ENCODE assay signal across 1 cellular context in genomic region chr5:43040287-43041098, GRCh38.
TF ChIP-seq lines count a peak whose summit lies in the region.

Gene ANXA2R, minus strand, starts transcription at chr5:43040319. Its CDS starts 273 bp downstream, at chr5:43040046.

TF ChIP-seq in GM12878, 131 proteins besides CTCF, POLR2A, EP300 and RAD21 (continued from another document and continues in another):
- peak; percentile 9; the same call in 1 of the 2 replicates for TF ChIP-seq ZBTB40 (IDR thresholded peaks at IDR 0.05; ENCODE audit: borderline replicate concordance)
- no peak for TF ChIP-seq LARP7 (IDR thresholded peaks at IDR 0.05)
- peak; percentile 84 to 88 for TF ChIP-seq BHLHE40 (IDR thresholded peaks at IDR 0.05; ENCODE audit: borderline replicate concordance in 1 of 2, low read depth in 2 of 2, low read length in 1 of 2)
- TF ChIP-seq, protein P1, sequence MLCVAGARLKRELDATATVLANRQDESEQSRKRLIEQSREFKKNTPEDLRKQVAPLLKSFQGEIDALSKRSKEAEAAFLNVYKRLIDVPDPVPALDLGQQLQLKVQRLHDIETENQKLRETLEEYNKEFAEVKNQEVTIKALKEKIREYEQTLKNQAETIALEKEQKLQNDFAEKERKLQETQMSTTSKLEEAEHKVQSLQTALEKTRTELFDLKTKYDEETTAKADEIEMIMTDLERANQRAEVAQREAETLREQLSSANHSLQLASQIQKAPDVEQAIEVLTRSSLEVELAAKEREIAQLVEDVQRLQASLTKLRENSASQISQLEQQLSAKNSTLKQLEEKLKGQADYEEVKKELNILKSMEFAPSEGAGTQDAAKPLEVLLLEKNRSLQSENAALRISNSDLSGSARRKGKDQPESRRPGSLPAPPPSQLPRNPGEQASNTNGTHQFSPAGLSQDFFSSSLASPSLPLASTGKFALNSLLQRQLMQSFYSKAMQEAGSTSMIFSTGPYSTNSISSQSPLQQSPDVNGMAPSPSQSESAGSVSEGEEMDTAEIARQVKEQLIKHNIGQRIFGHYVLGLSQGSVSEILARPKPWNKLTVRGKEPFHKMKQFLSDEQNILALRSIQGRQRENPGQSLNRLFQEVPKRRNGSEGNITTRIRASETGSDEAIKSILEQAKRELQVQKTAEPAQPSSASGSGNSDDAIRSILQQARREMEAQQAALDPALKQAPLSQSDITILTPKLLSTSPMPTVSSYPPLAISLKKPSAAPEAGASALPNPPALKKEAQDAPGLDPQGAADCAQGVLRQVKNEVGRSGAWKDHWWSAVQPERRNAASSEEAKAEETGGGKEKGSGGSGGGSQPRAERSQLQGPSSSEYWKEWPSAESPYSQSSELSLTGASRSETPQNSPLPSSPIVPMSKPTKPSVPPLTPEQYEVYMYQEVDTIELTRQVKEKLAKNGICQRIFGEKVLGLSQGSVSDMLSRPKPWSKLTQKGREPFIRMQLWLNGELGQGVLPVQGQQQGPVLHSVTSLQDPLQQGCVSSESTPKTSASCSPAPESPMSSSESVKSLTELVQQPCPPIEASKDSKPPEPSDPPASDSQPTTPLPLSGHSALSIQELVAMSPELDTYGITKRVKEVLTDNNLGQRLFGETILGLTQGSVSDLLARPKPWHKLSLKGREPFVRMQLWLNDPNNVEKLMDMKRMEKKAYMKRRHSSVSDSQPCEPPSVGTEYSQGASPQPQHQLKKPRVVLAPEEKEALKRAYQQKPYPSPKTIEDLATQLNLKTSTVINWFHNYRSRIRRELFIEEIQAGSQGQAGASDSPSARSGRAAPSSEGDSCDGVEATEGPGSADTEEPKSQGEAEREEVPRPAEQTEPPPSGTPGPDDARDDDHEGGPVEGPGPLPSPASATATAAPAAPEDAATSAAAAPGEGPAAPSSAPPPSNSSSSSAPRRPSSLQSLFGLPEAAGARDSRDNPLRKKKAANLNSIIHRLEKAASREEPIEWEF (IDR thresholded peaks at IDR 0.05; ENCODE audit: insufficient replicate concordance, low read depth, low read length) = no peak
- TF ChIP-seq, protein P2, sequence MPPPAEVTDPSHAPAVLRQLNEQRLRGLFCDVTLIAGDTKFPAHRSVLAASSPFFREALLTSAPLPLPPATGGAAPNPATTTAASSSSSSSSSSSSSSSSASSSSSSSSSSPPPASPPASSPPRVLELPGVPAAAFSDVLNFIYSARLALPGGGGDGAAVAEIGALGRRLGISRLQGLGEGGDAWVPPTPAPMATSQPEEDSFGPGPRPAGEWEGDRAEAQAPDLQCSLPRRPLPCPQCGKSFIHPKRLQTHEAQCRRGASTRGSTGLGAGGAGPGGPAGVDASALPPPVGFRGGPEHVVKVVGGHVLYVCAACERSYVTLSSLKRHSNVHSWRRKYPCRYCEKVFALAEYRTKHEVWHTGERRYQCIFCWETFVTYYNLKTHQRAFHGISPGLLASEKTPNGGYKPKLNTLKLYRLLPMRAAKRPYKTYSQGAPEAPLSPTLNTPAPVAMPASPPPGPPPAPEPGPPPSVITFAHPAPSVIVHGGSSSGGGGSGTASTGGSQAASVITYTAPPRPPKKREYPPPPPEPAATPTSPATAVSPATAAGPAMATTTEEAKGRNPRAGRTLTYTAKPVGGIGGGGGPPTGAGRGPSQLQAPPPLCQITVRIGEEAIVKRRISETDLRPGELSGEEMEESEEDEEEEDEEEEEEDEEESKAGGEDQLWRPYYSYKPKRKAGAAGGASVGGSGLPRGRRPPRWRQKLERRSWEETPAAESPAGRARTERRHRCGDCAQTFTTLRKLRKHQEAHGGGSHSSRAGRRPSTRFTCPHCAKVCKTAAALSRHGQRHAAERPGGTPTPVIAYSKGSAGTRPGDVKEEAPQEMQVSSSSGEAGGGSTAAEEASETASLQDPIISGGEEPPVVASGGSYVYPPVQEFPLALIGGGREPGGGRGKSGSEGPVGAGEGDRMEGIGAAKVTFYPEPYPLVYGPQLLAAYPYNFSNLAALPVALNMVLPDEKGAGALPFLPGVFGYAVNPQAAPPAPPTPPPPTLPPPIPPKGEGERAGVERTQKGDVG (CRISPR knock-in tag; IDR thresholded peaks at IDR 0.05) = no peak
- TF ChIP-seq BMI1 (IDR thresholded peaks at IDR 0.05; ENCODE audit: borderline replicate concordance) = no peak
- TF ChIP-seq NBN (IDR thresholded peaks at IDR 0.05) = peak; percentile 78; the same call in 1 of the 2 replicates
- no peak for TF ChIP-seq FOXK2 (IDR thresholded peaks at IDR 0.05)
- TF ChIP-seq, protein P3, sequence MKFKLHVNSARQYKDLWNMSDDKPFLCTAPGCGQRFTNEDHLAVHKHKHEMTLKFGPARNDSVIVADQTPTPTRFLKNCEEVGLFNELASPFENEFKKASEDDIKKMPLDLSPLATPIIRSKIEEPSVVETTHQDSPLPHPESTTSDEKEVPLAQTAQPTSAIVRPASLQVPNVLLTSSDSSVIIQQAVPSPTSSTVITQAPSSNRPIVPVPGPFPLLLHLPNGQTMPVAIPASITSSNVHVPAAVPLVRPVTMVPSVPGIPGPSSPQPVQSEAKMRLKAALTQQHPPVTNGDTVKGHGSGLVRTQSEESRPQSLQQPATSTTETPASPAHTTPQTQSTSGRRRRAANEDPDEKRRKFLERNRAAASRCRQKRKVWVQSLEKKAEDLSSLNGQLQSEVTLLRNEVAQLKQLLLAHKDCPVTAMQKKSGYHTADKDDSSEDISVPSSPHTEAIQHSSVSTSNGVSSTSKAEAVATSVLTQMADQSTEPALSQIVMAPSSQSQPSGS (IDR thresholded peaks at IDR 0.05; ENCODE audit: low read length) = peak; percentile 71
- TF ChIP-seq, protein P4, sequence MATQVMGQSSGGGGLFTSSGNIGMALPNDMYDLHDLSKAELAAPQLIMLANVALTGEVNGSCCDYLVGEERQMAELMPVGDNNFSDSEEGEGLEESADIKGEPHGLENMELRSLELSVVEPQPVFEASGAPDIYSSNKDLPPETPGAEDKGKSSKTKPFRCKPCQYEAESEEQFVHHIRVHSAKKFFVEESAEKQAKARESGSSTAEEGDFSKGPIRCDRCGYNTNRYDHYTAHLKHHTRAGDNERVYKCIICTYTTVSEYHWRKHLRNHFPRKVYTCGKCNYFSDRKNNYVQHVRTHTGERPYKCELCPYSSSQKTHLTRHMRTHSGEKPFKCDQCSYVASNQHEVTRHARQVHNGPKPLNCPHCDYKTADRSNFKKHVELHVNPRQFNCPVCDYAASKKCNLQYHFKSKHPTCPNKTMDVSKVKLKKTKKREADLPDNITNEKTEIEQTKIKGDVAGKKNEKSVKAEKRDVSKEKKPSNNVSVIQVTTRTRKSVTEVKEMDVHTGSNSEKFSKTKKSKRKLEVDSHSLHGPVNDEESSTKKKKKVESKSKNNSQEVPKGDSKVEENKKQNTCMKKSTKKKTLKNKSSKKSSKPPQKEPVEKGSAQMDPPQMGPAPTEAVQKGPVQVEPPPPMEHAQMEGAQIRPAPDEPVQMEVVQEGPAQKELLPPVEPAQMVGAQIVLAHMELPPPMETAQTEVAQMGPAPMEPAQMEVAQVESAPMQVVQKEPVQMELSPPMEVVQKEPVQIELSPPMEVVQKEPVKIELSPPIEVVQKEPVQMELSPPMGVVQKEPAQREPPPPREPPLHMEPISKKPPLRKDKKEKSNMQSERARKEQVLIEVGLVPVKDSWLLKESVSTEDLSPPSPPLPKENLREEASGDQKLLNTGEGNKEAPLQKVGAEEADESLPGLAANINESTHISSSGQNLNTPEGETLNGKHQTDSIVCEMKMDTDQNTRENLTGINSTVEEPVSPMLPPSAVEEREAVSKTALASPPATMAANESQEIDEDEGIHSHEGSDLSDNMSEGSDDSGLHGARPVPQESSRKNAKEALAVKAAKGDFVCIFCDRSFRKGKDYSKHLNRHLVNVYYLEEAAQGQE (IDR thresholded peaks at IDR 0.05; ENCODE audit: low read depth, low read length) = no peak
- TF ChIP-seq CBFB (IDR thresholded peaks at IDR 0.05; ENCODE audit: low read depth) = peak; percentile 34; the same call in 1 of the 2 replicates
- TF ChIP-seq, protein P5, sequence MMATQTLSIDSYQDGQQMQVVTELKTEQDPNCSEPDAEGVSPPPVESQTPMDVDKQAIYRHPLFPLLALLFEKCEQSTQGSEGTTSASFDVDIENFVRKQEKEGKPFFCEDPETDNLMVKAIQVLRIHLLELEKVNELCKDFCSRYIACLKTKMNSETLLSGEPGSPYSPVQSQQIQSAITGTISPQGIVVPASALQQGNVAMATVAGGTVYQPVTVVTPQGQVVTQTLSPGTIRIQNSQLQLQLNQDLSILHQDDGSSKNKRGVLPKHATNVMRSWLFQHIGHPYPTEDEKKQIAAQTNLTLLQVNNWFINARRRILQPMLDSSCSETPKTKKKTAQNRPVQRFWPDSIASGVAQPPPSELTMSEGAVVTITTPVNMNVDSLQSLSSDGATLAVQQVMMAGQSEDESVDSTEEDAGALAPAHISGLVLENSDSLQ (IDR thresholded peaks at IDR 0.05) = peak; percentile 24; the same call in 1 of the 2 replicates
- no peak for TF ChIP-seq DPF2 (IDR thresholded peaks at IDR 0.05)
- no peak for TF ChIP-seq KDM1A (IDR thresholded peaks at IDR 0.05; ENCODE audit: borderline replicate concordance)
- TF ChIP-seq RB1 (IDR thresholded peaks at IDR 0.05; ENCODE audit: borderline replicate concordance) = peak; percentile 93; the same call in 1 of the 2 replicates
- peak; percentile 41; the same call in 1 of the 2 replicates for TF ChIP-seq NKRF (conservative IDR thresholded peaks at IDR 0.05)
- peak; percentile 7 for TF ChIP-seq GABPA (IDR thresholded peaks at IDR 0.05; ENCODE audit: low read depth)
- TF ChIP-seq RUNX3 (IDR thresholded peaks at IDR 0.05; ENCODE audit: low read length) = peak; percentile 77
- no peak for TF ChIP-seq SREBF2 (IDR thresholded peaks at IDR 0.05; ENCODE audit: low read length)
- no peak for TF ChIP-seq CEBPB (IDR thresholded peaks at IDR 0.05; ENCODE audit: borderline replicate concordance in 1 of 2, low read depth in 2 of 2, low read length in 2 of 2)
- TF ChIP-seq ZNF622 (IDR thresholded peaks at IDR 0.05) = no peak
- TF ChIP-seq RELB (IDR thresholded peaks at IDR 0.05; ENCODE audit: low read depth) = no peak; the same call in 1 of the 2 replicates
- TF ChIP-seq HDGF (IDR thresholded peaks at IDR 0.05) = no peak
- TF ChIP-seq CBX5 (IDR thresholded peaks at IDR 0.05; ENCODE audit: low read depth) = 0 out of 2 replicates have a peak, but pooled peaks have one; percentile 82
- no peak for TF ChIP-seq MYC (IDR thresholded peaks at IDR 0.05; ENCODE audit: insufficient read depth, insufficient read length, insufficient replicate concordance, low read length, severe bottlenecking)
- TF ChIP-seq SMARCA5 (IDR thresholded peaks at IDR 0.05) = peak; percentile 93; the same call in 1 of the 2 replicates
- TF ChIP-seq NRF1 (conservative IDR thresholded peaks at IDR 0.05; ENCODE audit: low read depth, low read length) = no peak
- peak in 1 of 2 experiments; percentile 97; a peak in 2 of 3 replicates for TF ChIP-seq EGR1 (IDR thresholded peaks at IDR 0.05; ENCODE audit: borderline replicate concordance in 1 of 2, low read depth in 2 of 2, low read length in 2 of 2)
- TF ChIP-seq CHD1 (IDR thresholded peaks at IDR 0.05; ENCODE audit: low read depth, low read length) = peak; percentile 84; the same call in 1 of the 2 replicates
- TF ChIP-seq IKZF2 (IDR thresholded peaks at IDR 0.05) = peak in 1 of 2 experiments; percentile 35; a peak in 1 of 4 replicates
- TF ChIP-seq, protein P6, sequence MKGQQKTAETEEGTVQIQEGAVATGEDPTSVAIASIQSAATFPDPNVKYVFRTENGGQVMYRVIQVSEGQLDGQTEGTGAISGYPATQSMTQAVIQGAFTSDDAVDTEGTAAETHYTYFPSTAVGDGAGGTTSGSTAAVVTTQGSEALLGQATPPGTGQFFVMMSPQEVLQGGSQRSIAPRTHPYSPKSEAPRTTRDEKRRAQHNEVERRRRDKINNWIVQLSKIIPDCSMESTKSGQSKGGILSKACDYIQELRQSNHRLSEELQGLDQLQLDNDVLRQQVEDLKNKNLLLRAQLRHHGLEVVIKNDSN (IDR thresholded peaks at IDR 0.05; ENCODE audit: borderline replicate concordance, extremely low read length, insufficient read depth, low read depth, low read length) = no peak
